Comparison of ENCODE assay signal across 14 cellular contexts in the genomic region with DNA sequence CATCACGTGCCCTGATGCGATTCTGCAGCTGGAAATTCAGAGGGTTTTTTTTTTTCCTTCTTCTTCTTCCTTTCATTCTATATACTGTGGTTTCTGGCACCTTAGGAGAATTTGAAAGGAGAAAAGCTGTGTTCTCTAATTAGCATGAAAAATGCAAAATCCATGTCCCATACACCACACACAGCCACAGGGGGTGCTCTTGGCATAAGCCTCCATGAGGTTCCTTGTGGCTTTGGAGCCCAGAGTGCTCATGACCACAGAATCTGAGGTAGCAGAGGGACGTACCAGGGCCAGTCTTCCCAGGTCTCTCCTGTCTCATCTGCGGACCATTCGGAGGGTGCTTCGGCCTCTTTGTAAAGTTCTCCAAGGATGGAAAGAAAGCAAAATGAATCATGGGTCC.
DNase-seq lines count a peak whose midpoint lies in the region; ATAC-seq and TF ChIP-seq lines count a peak whose summit lies in the region.
"Had no signal": no experiment of that assay in that cellular context is flagged by ENCODE, and none has a peak within 500 bp of the region (broad histone marks: within the 10 kb centered on the region; RNA-seq: fewer than 3 reads in every experiment).

No MANE protein-coding gene starts in this region.

- no peaks in the 10 kb centered on the region for H4K20me1 ChIP-seq in mammary epithelial cell (ENCODE audit: insufficient read depth, low read length)

- no TSS peak for BruUV-seq in mammary epithelial cell (replicated peaks; lab: Mats Ljungman, UMichigan)

- CTCF ChIA-PET in mammary epithelial cell (lab: Charles Lee; ENCODE audit: low non-redundant PET) = interaction anchor here (0.8 kb wide), 1 partner anchor 397 kb away, joined by 15 read pairs; no protein-coding TSS in a partner anchor

- no peak overlapping the region for H3K9ac ChIP-seq in mammary epithelial cell (ENCODE audit: insufficient read depth, low read length)

- in situ Hi-C loops in mammary epithelial cell (cut with MboI; ENCODE audit: low sequenced_read_pairs in 2 of 2) = no loop called here

- no peaks in the 10 kb centered on the region for H3K36me3 ChIP-seq in mammary epithelial cell (ENCODE audit: insufficient read depth, low read length)
- H3K36me3 ChIP-seq in upper lobe of left lung = no peaks in the 10 kb centered on the region
- H3K36me3 ChIP-seq: colonic mucosa had no signal

- H3K4me3 ChIP-seq in LNCaP clone FGC (ENCODE audit: low read depth, low read length) (no peak overlapping the region), mammary epithelial cell (replicated peaks in 1 of 3; ENCODE audit: insufficient read depth in 1 of 3, low read depth in 2 of 3, low read length in 3 of 3) (no peak overlapping the region), upper lobe of left lung (no peak overlapping the region)
- H3K4me3 ChIP-seq: colonic mucosa had no signal

- DNase-seq in NCI-H1417 (lab: John Stamatoyannopoulos, UW) = peak in 2 of 3 experiments; percentile 41 to 58
- no peak for DNase-seq in NCI-H1417 treated with DMSO at 0.1 percent for 48 hours (lab: John Stamatoyannopoulos, UW)
- DNase-seq in LNCaP clone FGC (ENCODE audit: low read depth) = no peak
- DNase-seq in mammary epithelial cell = no peak
- DNase-seq in neural crest cell (ENCODE audit: low read depth, low spot score) = peak; percentile 8
- DNase-seq in upper lobe of left lung = no peak
- no peak for DNase-seq in NK-92 (lab: John Stamatoyannopoulos, UW; ENCODE audit: unreplicated experiment)
- DNase-seq: colonic mucosa, DMS153, kidney, NCI-H1105 treated with DMSO at 0.1 percent for 48 hours, T1000 had no signal

- no peak overlapping the region for H2AFZ ChIP-seq in mammary epithelial cell (ENCODE audit: low read depth, low read length)

- H3K9me3 Mint-ChIP-seq in neural crest cell = no peaks in the 10 kb centered on the region

- no peak overlapping the region for H3K27ac Mint-ChIP-seq in neural crest cell (ENCODE audit: unreplicated experiment)
- H3K27ac Mint-ChIP-seq: activated naive CD8-positive, alpha-beta T cell had no signal

- no peaks in the 10 kb centered on the region for H3K9me3 ChIP-seq in mammary epithelial cell (replicated peaks; ENCODE audit: insufficient read depth, low read length)
- H3K9me3 ChIP-seq in upper lobe of left lung = no peaks in the 10 kb centered on the region
- H3K9me3 ChIP-seq: colonic mucosa had no signal

- ATAC-seq in GM21786 (IDR thresholded peaks at IDR 0.05; ENCODE audit: unreplicated experiment) (no peak), upper lobe of left lung (ENCODE audit: low FRiP score in 2 of 2) (no peak)

- intact Hi-C loops in mammary epithelial cell (cut with micrococcal nuclease) = loop anchor here (2.0 to 10.0 kb wide), 2 partner anchors 235 to 261 kb away; partner anchors contain the start of gene CDH4

- no peak overlapping the region for H3K4me3 Mint-ChIP-seq in neural crest cell
- H3K4me3 Mint-ChIP-seq: activated naive CD8-positive, alpha-beta T cell had no signal

- H3K27ac ChIP-seq in mammary epithelial cell (ENCODE audit: insufficient read depth, low read depth, low read length) = no peak overlapping the region
- H3K27ac ChIP-seq in upper lobe of left lung = no peak overlapping the region
- H3K27ac ChIP-seq: colonic mucosa had no signal

- peak; percentile 32 for TF ChIP-seq CTCF in LNCaP clone FGC (IDR thresholded peaks at IDR 0.05; ENCODE audit: control insufficient read depth, extremely low read depth, insufficient read depth)
- peak; percentile 36 to 45 for TF ChIP-seq CTCF in mammary epithelial cell (conservative IDR thresholded peaks at IDR 0.05 in 1 of 2, IDR thresholded peaks at IDR 0.05 in 1 of 2; ENCODE audit: extremely low read depth in 1 of 2, insufficient read depth in 1 of 2, low read depth in 1 of 2, low read length in 2 of 2)
- peak; percentile 44 for TF ChIP-seq CTCF in neural crest cell (conservative IDR thresholded peaks at IDR 0.05)
- TF ChIP-seq CTCF in upper lobe of left lung (IDR thresholded peaks at IDR 0.05) = no peak

- no peak overlapping the region for H3K4me2 ChIP-seq in mammary epithelial cell (ENCODE audit: insufficient read depth, low read depth, low read length)

- peaks cover 22% of the 10 kb centered on the region for H3K27me3 Mint-ChIP-seq in neural crest cell (ENCODE audit: low read depth)

- H3K27me3 ChIP-seq in mammary epithelial cell (ENCODE audit: insufficient read depth, low read length) (peaks cover 5% of the 10 kb centered on the region), upper lobe of left lung (no peaks in the 10 kb centered on the region)
- H3K27me3 ChIP-seq: colonic mucosa had no signal

- no peak for TF ChIP-seq EP300 in upper lobe of left lung (IDR thresholded peaks at IDR 0.05)

- TF ChIP-seq POLR2A in upper lobe of left lung (IDR thresholded peaks at IDR 0.05) = no peak

- H3K4me1 Mint-ChIP-seq in neural crest cell = no peaks in the 10 kb centered on the region

- H3K4me1 ChIP-seq in mammary epithelial cell (ENCODE audit: insufficient read depth, low read length) (no peaks in the 10 kb centered on the region), upper lobe of left lung (no peaks in the 10 kb centered on the region)
- H3K4me1 ChIP-seq: colonic mucosa had no signal

- no peaks in the 10 kb centered on the region for H3K36me3 Mint-ChIP-seq in neural crest cell (ENCODE audit: low read depth)
- H3K36me3 Mint-ChIP-seq: activated naive CD8-positive, alpha-beta T cell had no signal

- dilution Hi-C loops in mammary epithelial cell (cut with HindIII; ENCODE audit: low sequenced_read_pairs) = no loop called here

- 80% methylated on average over 6 of the region's 6 CpGs for WGBS in mammary epithelial cell (ENCODE audit: low coverage, missing lambda C conversion rate)
- WGBS in upper lobe of left lung, 2 donors = 71 to 74% methylated on average over 6 of the region's 6 CpGs

- no peaks in the 10 kb centered on the region for H3K79me2 ChIP-seq in mammary epithelial cell (ENCODE audit: insufficient read depth, low read length)

Comparison
In these comparisons a context has a peak if more than half of its experiments do, and no peak if none do; other contexts are left out.
1. DNase-seq: peak in NCI-H1417 (2 of 3) and neural crest cell (single experiment); none in NCI-H1417 treated with DMSO at 0.1 percent for 48 hours (single experiment), LNCaP clone FGC (single experiment), mammary epithelial cell (single experiment), upper lobe of left lung (0 of 2) and NK-92 (single experiment).
2. CTCF ChIP-seq: peak in LNCaP clone FGC (single experiment), mammary epithelial cell (2 of 2) and neural crest cell (single experiment); none in upper lobe of left lung (0 of 6).